ENCODE assay signal across 1 cellular context in the genomic region with DNA sequence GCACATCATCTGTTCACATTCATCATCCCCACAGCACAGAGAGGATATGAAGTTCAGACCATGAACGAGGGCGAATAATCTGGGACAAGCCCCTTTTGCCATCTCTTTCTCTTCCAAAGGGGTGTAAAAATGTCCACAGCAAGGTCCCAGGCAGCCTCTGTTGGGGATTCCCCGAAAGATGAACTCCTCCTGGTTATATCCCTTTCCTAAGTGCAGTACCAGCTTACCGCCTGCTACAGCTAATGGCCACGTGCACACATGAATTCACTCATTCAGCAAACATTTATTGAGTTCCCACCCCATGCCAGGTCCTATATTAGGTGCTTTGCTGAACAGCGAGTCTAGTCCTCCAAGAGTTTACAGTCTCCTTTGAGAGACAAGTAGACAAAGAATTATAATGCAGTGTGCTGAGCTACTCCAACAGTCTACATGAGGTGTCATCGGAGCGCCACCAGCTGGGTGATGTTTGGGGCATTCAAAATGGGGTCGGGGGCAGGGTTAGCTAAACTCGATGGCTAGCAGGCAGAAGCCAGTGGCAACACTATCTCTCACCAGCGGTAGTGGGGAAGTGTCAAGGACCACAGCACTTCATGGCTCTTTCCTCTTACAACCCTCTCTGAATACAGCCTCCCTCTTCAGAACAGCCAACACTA.
TF ChIP-seq lines count a peak whose summit lies in the region.

No MANE protein-coding gene starts in this region.

TF ChIP-seq in IMR-90, 13 proteins besides CTCF, POLR2A, EP300 and RAD21:
- TF ChIP-seq RCOR1 (IDR thresholded peaks at IDR 0.05; ENCODE audit: insufficient replicate concordance, low read length) (no peak), MXI1 (IDR thresholded peaks at IDR 0.05; ENCODE audit: borderline replicate concordance, low read depth, low read length) (no peak), CHD1 (IDR thresholded peaks at IDR 0.05; ENCODE audit: low read depth, low read length) (no peak), RFX5 (IDR thresholded peaks at IDR 0.05; ENCODE audit: low read depth, low read length) (no peak), NFE2L2 (IDR thresholded peaks at IDR 0.05; ENCODE audit: low read depth, low read length) (no peak), CEBPB (IDR thresholded peaks at IDR 0.05; ENCODE audit: low read depth, low read length) (no peak), MAZ (IDR thresholded peaks at IDR 0.05; ENCODE audit: borderline replicate concordance, low read depth, low read length) (no peak), BHLHE40 (IDR thresholded peaks at IDR 0.05; ENCODE audit: low read depth, low read length) (no peak)
- TF ChIP-seq, protein P1, sequence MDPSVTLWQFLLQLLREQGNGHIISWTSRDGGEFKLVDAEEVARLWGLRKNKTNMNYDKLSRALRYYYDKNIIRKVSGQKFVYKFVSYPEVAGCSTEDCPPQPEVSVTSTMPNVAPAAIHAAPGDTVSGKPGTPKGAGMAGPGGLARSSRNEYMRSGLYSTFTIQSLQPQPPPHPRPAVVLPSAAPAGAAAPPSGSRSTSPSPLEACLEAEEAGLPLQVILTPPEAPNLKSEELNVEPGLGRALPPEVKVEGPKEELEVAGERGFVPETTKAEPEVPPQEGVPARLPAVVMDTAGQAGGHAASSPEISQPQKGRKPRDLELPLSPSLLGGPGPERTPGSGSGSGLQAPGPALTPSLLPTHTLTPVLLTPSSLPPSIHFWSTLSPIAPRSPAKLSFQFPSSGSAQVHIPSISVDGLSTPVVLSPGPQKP (IDR thresholded peaks at IDR 0.05; ENCODE audit: borderline replicate concordance, low read depth, low read length), result no peak
